In genomic region chr21:31614705-31615104, GRCh38 we compare ENCODE assay signal across 22 cellular contexts.
DNase-seq lines count a peak whose midpoint lies in the region; ATAC-seq lines count a peak whose summit lies in the region.
"Had no signal": no experiment of that assay in that cellular context is flagged by ENCODE, and none has a peak within 500 bp of the region (broad histone marks: within the 10 kb centered on the region; RNA-seq: fewer than 3 reads in every experiment).

No MANE protein-coding gene starts in this region.

- ATAC-seq in stimulated activated effector memory CD8-positive, alpha-beta T cell treated with anti-CD3 and anti-CD28 coated beads, Interleukin-12 subunit alpha, Interleukin-12 subunit beta, amount 100 ng/mL, for 72 hours: no peak
- no peak for ATAC-seq in HG03457 (IDR thresholded peaks at IDR 0.05; ENCODE audit: unreplicated experiment)
- ATAC-seq: GM12878 had no signal

- H3K9me3 Mint-ChIP-seq in stimulated activated effector memory CD8-positive, alpha-beta T cell treated with anti-CD3 and anti-CD28 coated beads, Interleukin-12 subunit alpha, Interleukin-12 subunit beta, amount 100 ng/mL, for 72 hours: no peaks in the 10 kb centered on the region

- H3K36me3 Mint-ChIP-seq in stimulated activated effector memory CD8-positive, alpha-beta T cell treated with anti-CD3 and anti-CD28 coated beads, Interleukin-12 subunit alpha, Interleukin-12 subunit beta, amount 100 ng/mL, for 72 hours: no peaks in the 10 kb centered on the region
- H3K36me3 Mint-ChIP-seq: CD8-positive, alpha-beta memory T cell had no signal

- peak overlapping the region; percentile 69 for H3K27ac Mint-ChIP-seq in stimulated activated effector memory CD8-positive, alpha-beta T cell treated with anti-CD3 and anti-CD28 coated beads, Interleukin-12 subunit alpha, Interleukin-12 subunit beta, amount 100 ng/mL, for 72 hours
- H3K27ac Mint-ChIP-seq: CD4-positive, alpha-beta memory T cell; CD4-positive, CD25-positive, alpha-beta regulatory T cell; CD8-positive, alpha-beta memory T cell had no signal

- H3K4me1 Mint-ChIP-seq in stimulated activated effector memory CD8-positive, alpha-beta T cell treated with anti-CD3 and anti-CD28 coated beads, Interleukin-12 subunit alpha, Interleukin-12 subunit beta, amount 100 ng/mL, for 72 hours: peaks cover 7% of the 10 kb centered on the region
- H3K4me1 Mint-ChIP-seq: CD4-positive, alpha-beta memory T cell; CD4-positive, CD25-positive, alpha-beta regulatory T cell had no signal

- H3K27me3 ChIP-seq in BLaER1: no peaks in the 10 kb centered on the region
- H3K27me3 ChIP-seq in BLaER1 treated with 17β-estradiol and CSF1 and Interleukin-3, amounts not matched to agents 10 nM and 100 nM: no peaks in the 10 kb centered on the region
- H3K27me3 ChIP-seq: BE2C had no signal

- H3K4me3 ChIP-seq in BLaER1: no peak overlapping the region
- H3K4me3 ChIP-seq in BLaER1 treated with 17β-estradiol and CSF1 and Interleukin-3, amounts not matched to agents 10 nM and 100 nM: no peak overlapping the region
- H3K4me3 ChIP-seq: GM12878 had no signal

- no peak for DNase-seq in stimulated activated effector memory CD8-positive, alpha-beta T cell treated with anti-CD3 and anti-CD28 coated beads, Interleukin-12 subunit alpha, Interleukin-12 subunit beta, amount 100 ng/mL, for 72 hours (ENCODE audit: low spot score in 2 of 2)
- DNase-seq in NCI-H446 treated with DMSO at 0.1 percent for 48 hours (lab: John Stamatoyannopoulos, UW): no peak
- DNase-seq: 8988T; ACHN; BE2C; C1 segment of cervical spinal cord; CD4-positive, alpha-beta memory T cell; CD4-positive, CD25-positive, alpha-beta regulatory T cell; CD8-positive, alpha-beta memory T cell; COR-L47; DMS 273 treated with DMSO at 0.1 percent for 48 hours; DMS153; DMS53; DMS79; DND-41; EL; GDM1 had no signal

- H3K9me3 ChIP-seq in BLaER1: peaks cover 28% of the 10 kb centered on the region
- peaks cover 20 to 39% (median 31%) of the 10 kb centered on the region in 11 experiments for H3K9me3 ChIP-seq in BLaER1 treated with 17β-estradiol and CSF1 and Interleukin-3, amounts not matched to agents 10 nM and 100 nM (replicated peaks in 1 of 11)

- H3K4me1 ChIP-seq in BLaER1: peaks cover 48% of the 10 kb centered on the region
- peaks cover 29 to 51% (median 46%) of the 10 kb centered on the region in 10 experiments for H3K4me1 ChIP-seq in BLaER1 treated with 17β-estradiol and CSF1 and Interleukin-3, amounts not matched to agents 10 nM and 100 nM
- H3K4me1 ChIP-seq: BE2C had no signal

- H3K36me3 ChIP-seq in BLaER1: no peaks in the 10 kb centered on the region
- H3K36me3 ChIP-seq in BLaER1 treated with 17β-estradiol and CSF1 and Interleukin-3, amounts not matched to agents 10 nM and 100 nM: peaks cover 0 to 6% (median 0%) of the 10 kb centered on the region in 11 experiments; a peak in 1 of 22 replicates
- H3K36me3 ChIP-seq: BE2C had no signal

- H3K9ac ChIP-seq in BLaER1: no peak overlapping the region
- peak overlapping the region in 2 of 11 experiments; percentile 20 to 33; a peak in 1 of 22 replicates for H3K9ac ChIP-seq in BLaER1 treated with 17β-estradiol and CSF1 and Interleukin-3, amounts not matched to agents 10 nM and 100 nM

- H3K27ac ChIP-seq in BLaER1: peak overlapping the region; percentile 72
- H3K27ac ChIP-seq in BLaER1 treated with 17β-estradiol and CSF1 and Interleukin-3, amounts not matched to agents 10 nM and 100 nM: peak overlapping the region in 6 of 11 experiments; percentile 13 to 51 (median 34); a peak in 6 of 22 replicates

- H3K4me3 Mint-ChIP-seq in stimulated activated effector memory CD8-positive, alpha-beta T cell treated with anti-CD3 and anti-CD28 coated beads, Interleukin-12 subunit alpha, Interleukin-12 subunit beta, amount 100 ng/mL, for 72 hours: no peak overlapping the region
- H3K4me3 Mint-ChIP-seq: CD14-positive monocyte; CD4-positive, alpha-beta memory T cell; CD4-positive, CD25-positive, alpha-beta regulatory T cell; CD8-positive, alpha-beta memory T cell had no signal

- H3K4me2 ChIP-seq in BLaER1: peak overlapping the region; percentile 75
- peak overlapping the region; percentile 15 to 74 (median 67); a peak in 19 of 22 replicates for H3K4me2 ChIP-seq in BLaER1 treated with 17β-estradiol and CSF1 and Interleukin-3, amounts not matched to agents 10 nM and 100 nM

- no peaks in the 10 kb centered on the region for H4K20me1 ChIP-seq in BLaER1
- H4K20me1 ChIP-seq in BLaER1 treated with 17β-estradiol and CSF1 and Interleukin-3, amounts not matched to agents 10 nM and 100 nM: no peaks in the 10 kb centered on the region
